Comparison of ENCODE assay signal across 10 cellular contexts in genomic region chr9:38016375-38017120, GRCh38. TPM values are rescaled to one million over a fixed set of nuclear protein-coding genes. Genes with fewer than 3 reads are reported as not detected.
DNase-seq lines count a peak whose midpoint lies in the region; ATAC-seq and TF ChIP-seq lines count a peak whose summit lies in the region.
"Had no signal": no experiment of that assay in that cellular context is flagged by ENCODE, and none has a peak within 500 bp of the region (broad histone marks: within the 10 kb centered on the region; RNA-seq: fewer than 3 reads in every experiment).

No MANE protein-coding gene starts in this region.

- H3K79me2 ChIP-seq in PC-9 (ENCODE audit: low read depth): peaks cover 79% of the 10 kb centered on the region

- peaks cover 56% of the 10 kb centered on the region for H3K4me1 ChIP-seq in PC-9 (replicated peaks; ENCODE audit: insufficient read depth)
- H3K4me1 ChIP-seq in mesodermal cell (ENCODE audit: control insufficient read depth, insufficient read depth, low read length, poor library complexity, severe bottlenecking): peaks cover 69% of the 10 kb centered on the region
- peaks cover 51% of the 10 kb centered on the region for H3K4me1 ChIP-seq in upper lobe of right lung
- H3K4me1 ChIP-seq in CD4-positive, alpha-beta memory T cell (ENCODE audit: insufficient read depth, low read length): peaks cover 4% of the 10 kb centered on the region

- WGBS in mesodermal cell (ENCODE audit: insufficient coverage in 2 of 2), 2 experiments: 60 to 68% methylated on average over 7 to 9 of the region's 11 CpGs

- no peak overlapping the region for H2AFZ ChIP-seq in PC-9

- H3K4me3 Mint-ChIP-seq in CD4-positive, alpha-beta memory T cell: peak overlapping the region in 1 of 8 donors; percentile 36
- H3K4me3 Mint-ChIP-seq in activated CD8-positive, alpha-beta T cell treated with anti-CD3 and anti-CD28 coated beads, Interleukin-2, amount 10 ng/mL, durations not matched to agents 7 days and 5 days: no peak overlapping the region
- H3K4me3 Mint-ChIP-seq: activated naive CD4-positive, alpha-beta T cell treated with anti-CD3 and anti-CD28 coated beads, Interleukin-2, amount 50 U/mL, for 24 hours had no signal

- BruUV-seq in PC-9 (replicated peaks; lab: Mats Ljungman, UMichigan): no TSS peak

- no peaks in the 10 kb centered on the region for H3K36me3 Mint-ChIP-seq in CD4-positive, alpha-beta memory T cell
- H3K36me3 Mint-ChIP-seq in activated CD8-positive, alpha-beta T cell treated with anti-CD3 and anti-CD28 coated beads, Interleukin-2, amount 10 ng/mL, durations not matched to agents 7 days and 5 days (ENCODE audit: low read depth): no peaks in the 10 kb centered on the region
- H3K36me3 Mint-ChIP-seq: activated naive CD4-positive, alpha-beta T cell treated with anti-CD3 and anti-CD28 coated beads, Interleukin-2, amount 50 U/mL, for 24 hours had no signal

- no peak for ATAC-seq in upper lobe of right lung
- ATAC-seq in activated CD8-positive, alpha-beta T cell treated with anti-CD3 and anti-CD28 coated beads, Interleukin-2, amount 10 ng/mL, durations not matched to agents 7 days and 5 days: no peak
- ATAC-seq: left colon had no signal

- H3K27ac ChIP-seq in PC-9: peak overlapping the region; percentile 85; the same call in 1 of the 2 replicates
- peak overlapping the region; percentile 71 for H3K27ac ChIP-seq in epithelial cell of prostate
- peak overlapping the region; percentile 97 for H3K27ac ChIP-seq in mesodermal cell (ENCODE audit: low read depth, low read length, severe bottlenecking)
- peak overlapping the region; percentile 13 for H3K27ac ChIP-seq in upper lobe of right lung
- H3K27ac ChIP-seq in CD4-positive, alpha-beta memory T cell (ENCODE audit: low read depth, low read length): no peak overlapping the region

- H3K4me2 ChIP-seq in PC-9: peak overlapping the region; percentile 72; the same call in 1 of the 2 replicates

- H3F3A ChIP-seq in PC-9 (ENCODE audit: insufficient read depth, low read depth): peaks cover 33% of the 10 kb centered on the region

- no peak overlapping the region for H3K27ac Mint-ChIP-seq in CD4-positive, alpha-beta memory T cell
- H3K27ac Mint-ChIP-seq in activated CD8-positive, alpha-beta T cell treated with anti-CD3 and anti-CD28 coated beads, Interleukin-2, amount 10 ng/mL, durations not matched to agents 7 days and 5 days: no peak overlapping the region
- H3K27ac Mint-ChIP-seq: activated naive CD4-positive, alpha-beta T cell treated with anti-CD3 and anti-CD28 coated beads, Interleukin-2, amount 50 U/mL, for 24 hours had no signal

- H3K4me3 ChIP-seq in PC-9 (no peak overlapping the region), mesodermal cell (ENCODE audit: extremely low read depth, insufficient read depth, low read length, poor library complexity, severe bottlenecking) (no peak overlapping the region), upper lobe of right lung (no peak overlapping the region)
- no peak overlapping the region for H3K4me3 ChIP-seq in CD4-positive, alpha-beta memory T cell (ENCODE audit: low read length in 2 of 2)

- no peaks in the 10 kb centered on the region for H3K4me1 Mint-ChIP-seq in CD4-positive, alpha-beta memory T cell
- peaks cover 4% of the 10 kb centered on the region for H3K4me1 Mint-ChIP-seq in activated CD8-positive, alpha-beta T cell treated with anti-CD3 and anti-CD28 coated beads, Interleukin-2, amount 10 ng/mL, durations not matched to agents 7 days and 5 days (ENCODE audit: low read depth)
- H3K4me1 Mint-ChIP-seq: activated naive CD4-positive, alpha-beta T cell treated with anti-CD3 and anti-CD28 coated beads, Interleukin-2, amount 50 U/mL, for 24 hours had no signal

- H3K9me2 ChIP-seq in PC-9 (ENCODE audit: insufficient read depth): no peaks in the 10 kb centered on the region

- no peaks in the 10 kb centered on the region for H3K27me3 Mint-ChIP-seq in CD4-positive, alpha-beta memory T cell
- peaks cover 3% of the 10 kb centered on the region for H3K27me3 Mint-ChIP-seq in activated CD8-positive, alpha-beta T cell treated with anti-CD3 and anti-CD28 coated beads, Interleukin-2, amount 10 ng/mL, durations not matched to agents 7 days and 5 days (ENCODE audit: low read depth)
- H3K27me3 Mint-ChIP-seq: activated naive CD4-positive, alpha-beta T cell treated with anti-CD3 and anti-CD28 coated beads, Interleukin-2, amount 50 U/mL, for 24 hours had no signal

- intact Hi-C loops in PC-9 (cut with micrococcal nuclease; ENCODE audit: unreplicated experiment): loop anchor here (1.0 to 5.0 kb wide), 6 partner anchors 30 to 347 kb away; no protein-coding TSS in a partner anchor
- intact Hi-C loops in upper lobe of right lung (cut with DNase I): loop anchor here (5.0 kb wide), 1 partner anchor 51 kb away; the partner anchor contains the start of gene SHB
- intact Hi-C loops in CD4-positive, alpha-beta memory T cell (cut with micrococcal nuclease): no loop called here

- H3K27me3 ChIP-seq in PC-9 (ENCODE audit: insufficient read depth, low read depth) (no peaks in the 10 kb centered on the region), upper lobe of right lung (no peaks in the 10 kb centered on the region)
- no peaks in the 10 kb centered on the region for H3K27me3 ChIP-seq in CD4-positive, alpha-beta memory T cell (ENCODE audit: insufficient read depth, low read length)

- no peaks in the 10 kb centered on the region for H3K9me3 Mint-ChIP-seq in CD4-positive, alpha-beta memory T cell
- H3K9me3 Mint-ChIP-seq in activated CD8-positive, alpha-beta T cell treated with anti-CD3 and anti-CD28 coated beads, Interleukin-2, amount 10 ng/mL, durations not matched to agents 7 days and 5 days (ENCODE audit: insufficient read depth): no peaks in the 10 kb centered on the region
- H3K9me3 Mint-ChIP-seq: activated naive CD4-positive, alpha-beta T cell treated with anti-CD3 and anti-CD28 coated beads, Interleukin-2, amount 50 U/mL, for 24 hours had no signal

- H3K36me3 ChIP-seq in PC-9 (ENCODE audit: low read depth): no peaks in the 10 kb centered on the region
- H3K36me3 ChIP-seq in mesodermal cell (ENCODE audit: control insufficient read depth, insufficient read depth, low read length): peaks cover 42% of the 10 kb centered on the region
- H3K36me3 ChIP-seq in upper lobe of right lung: peaks cover 6% of the 10 kb centered on the region
- no peaks in the 10 kb centered on the region for H3K36me3 ChIP-seq in CD4-positive, alpha-beta memory T cell (ENCODE audit: insufficient read depth, low read length)

- no peaks in the 10 kb centered on the region for H4K20me1 ChIP-seq in PC-9 (ENCODE audit: insufficient read depth)

- CTCF ChIA-PET in PC-9 (lab: Charles Lee): interaction anchor here (1.1 to 1.2 kb wide), 2 partner anchors 10 to 31 kb away, joined by 3 read pairs; no protein-coding TSS in a partner anchor
- CTCF ChIA-PET in CD4-positive, alpha-beta memory T cell (lab: Charles Lee; ENCODE audit: partially characterized antibody): no interaction called here
- CTCF ChIA-PET in activated CD8-positive, alpha-beta T cell treated with anti-CD3 and anti-CD28 coated beads, Interleukin-2, amount 10 ng/mL, durations not matched to agents 7 days and 5 days (lab: Charles Lee): interaction anchor here (0.6 kb wide), 1 partner anchor 103 kb away, joined by 3 read pairs; no protein-coding TSS in a partner anchor

- TF ChIP-seq CTCF in PC-9 (conservative IDR thresholded peaks at IDR 0.05) (no peak), upper lobe of right lung (IDR thresholded peaks at IDR 0.05) (no peak)

- H3K9me3 ChIP-seq in PC-9 (ENCODE audit: insufficient read depth, low read depth): no peaks in the 10 kb centered on the region
- no peaks in the 10 kb centered on the region for H3K9me3 ChIP-seq in mesodermal cell (ENCODE audit: control insufficient read depth, low read length)
- no peaks in the 10 kb centered on the region for H3K9me3 ChIP-seq in upper lobe of right lung
- H3K9me3 ChIP-seq in CD4-positive, alpha-beta memory T cell (ENCODE audit: control insufficient read depth in 1 of 2, low read length in 2 of 2): no peaks in the 10 kb centered on the region

- POLR2A ChIA-PET in PC-9 (lab: Charles Lee; ENCODE audit: unreplicated experiment): interaction anchor here (0.6 to 1.7 kb wide), 5 partner anchors 8 to 88 kb away, joined by 3 to 7 read pairs (median 5); no protein-coding TSS in a partner anchor
- POLR2A ChIA-PET in CD4-positive, alpha-beta memory T cell (lab: Charles Lee; ENCODE audit: partially characterized antibody): no interaction called here
- POLR2A ChIA-PET in activated CD8-positive, alpha-beta T cell treated with anti-CD3 and anti-CD28 coated beads, Interleukin-2, amount 10 ng/mL, durations not matched to agents 7 days and 5 days (lab: Charles Lee): no interaction called here

- DNase-seq in PC-9 (no peak), epithelial cell of prostate (ENCODE audit: low read depth, low spot score) (no peak), upper lobe of right lung (no peak), DMS 273 (lab: John Stamatoyannopoulos, UW; ENCODE audit: unreplicated experiment) (no peak)
- no peak for DNase-seq in CD4-positive, alpha-beta memory T cell
- no peak for DNase-seq in activated CD8-positive, alpha-beta T cell treated with anti-CD3 and anti-CD28 coated beads, Interleukin-2, amount 10 ng/mL, durations not matched to agents 7 days and 5 days
- DNase-seq: left colon, NCI-H1092 had no signal

RNA-seq across cellular contexts. Expression of gene SHB, which starts 52.5 kb away (rescaled TPM):
- total RNA-seq in PC-9 (2021) (22.7 and 23.8 TPM in 2 replicates), upper lobe of right lung (33.4 TPM)
- polyA plus RNA-seq in mesodermal cell (2013, experiment 1 of 2): 16.0 TPM
- polyA plus RNA-seq in mesodermal cell (2013, experiment 2 of 2): 15.2 TPM
- total RNA-seq in CD4-positive, alpha-beta memory T cell: 1 to 10 TPM in 1 of 2 experiments, under 1 TPM in 1; 0.81 to 1.3 TPM
- under 1 TPM; 0.10 to 0.16 TPM for polyA plus RNA-seq in CD4-positive, alpha-beta memory T cell
- under 1 TPM; 0.57 to 0.58 TPM for total RNA-seq in activated CD8-positive, alpha-beta T cell treated with anti-CD3 and anti-CD28 coated beads, Interleukin-2, amount 10 ng/mL, durations not matched to agents 7 days and 5 days

Comparison
In these comparisons a context has a peak if more than half of its experiments do, and no peak if none do; other contexts are left out.
1. RNA of gene SHB, which starts 52.5 kb away (total RNA-seq): 33.4 TPM in upper lobe of right lung (single experiment) and 22.7 to 23.8 TPM in PC-9; 0.81 to 1.3 TPM in CD4-positive, alpha-beta memory T cell and 0.57 to 0.58 TPM in activated CD8-positive, alpha-beta T cell treated with anti-CD3 and anti-CD28 coated beads, Interleukin-2, amount 10 ng/mL, durations not matched to agents 7 days and 5 days; every median in the first group is over 10 times any median in the second.